8 cellular contexts compared by ENCODE assay signal in the genomic region with DNA sequence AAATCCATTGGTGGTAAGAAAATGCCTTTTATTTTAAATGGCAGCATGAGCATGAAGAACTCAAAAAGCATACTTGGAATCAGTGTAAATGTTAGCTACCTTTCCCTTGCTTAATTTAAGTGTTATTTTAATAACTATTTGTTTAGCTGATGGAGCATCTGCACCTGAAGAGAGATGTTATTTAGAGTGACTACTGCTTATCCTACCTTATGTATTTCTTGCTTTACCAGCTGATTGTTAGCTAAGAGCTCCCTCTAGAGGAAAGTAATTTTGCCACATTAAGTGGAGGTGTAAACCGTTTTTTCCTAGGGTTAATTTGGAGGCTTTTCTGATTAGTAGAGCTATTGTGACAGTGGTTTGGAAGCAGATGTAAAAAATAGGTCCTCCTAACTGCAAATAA. TPM values are rescaled to one million over a fixed set of nuclear protein-coding genes. Genes with fewer than 3 reads are reported as not detected.
"Had no signal": no experiment of that assay in that cellular context is flagged by ENCODE, and none has a peak within 500 bp of the region (broad histone marks: within the 10 kb centered on the region; RNA-seq: fewer than 3 reads in every experiment).

No MANE protein-coding gene starts in this region.

RNA-seq across cellular contexts. Expression of gene PSG4, which starts 21.5 kb away (rescaled TPM):
- total RNA-seq: NCI-H460; PC-3; Peyer's patch; Right ventricle myocardium inferior; SJCRH30; T-helper 1 cell treated with Interleukin-12 subunit alpha and Interleukin-12 subunit beta and Interleukin-4 antibody, amounts not matched to agents 30 ng/mL and 1 ng/mL, for 36 hours had no signal

RNA-seq across cellular contexts. Expression of gene PSG5, which starts 40.6 kb away (rescaled TPM):
- total RNA-seq: MCF 10A; NCI-H460; PC-3; Peyer's patch; Right ventricle myocardium inferior; SJCRH30; T-helper 1 cell treated with Interleukin-12 subunit alpha and Interleukin-12 subunit beta and Interleukin-4 antibody, amounts not matched to agents 30 ng/mL and 1 ng/mL, for 36 hours had no signal

RNA-seq across cellular contexts. Expression of gene PSG9, which starts 42.3 kb away (rescaled TPM):
- total RNA-seq: LHCN-M2; MCF 10A; NCI-H460; PC-3; Peyer's patch; Right ventricle myocardium inferior; SJCRH30; T-helper 1 cell treated with Interleukin-12 subunit alpha and Interleukin-12 subunit beta and Interleukin-4 antibody, amounts not matched to agents 30 ng/mL and 1 ng/mL, for 36 hours had no signal
